ENCODE assay signal across 8 cellular contexts in genomic region chr11:35182317-35182939, GRCh38. TPM values are rescaled to one million over a fixed set of nuclear protein-coding genes. Genes with fewer than 3 reads are reported as not detected.
DNase-seq lines count a peak whose midpoint lies in the region; ATAC-seq, FAIRE-seq and TF ChIP-seq lines count a peak whose summit lies in the region.

No MANE protein-coding gene starts in this region.

- no peak overlapping the region for H3K9ac ChIP-seq in GM12878 (ENCODE audit: control insufficient read depth, insufficient read depth, low read length)

- no peak overlapping the region for H3K4me3 ChIP-seq in GM12878

- TF ChIP-seq EP300 in GM12878 (IDR thresholded peaks at IDR 0.05; ENCODE audit: borderline replicate concordance in 1 of 2, control insufficient read depth in 1 of 2, low read depth in 2 of 2, low read length in 2 of 2), result no peak

- H3K27me3 ChIP-seq in GM12878 (replicated peaks in 1 of 2; ENCODE audit: control insufficient read depth in 2 of 2, insufficient read depth in 2 of 2, low read length in 1 of 2), result no peaks in the 10 kb centered on the region

- H4K20me1 ChIP-seq in GM12878 (ENCODE audit: control insufficient read depth, insufficient read depth), result no peaks in the 10 kb centered on the region

- no peaks in the 10 kb centered on the region for H3K9me3 ChIP-seq in GM12878 (replicated peaks; ENCODE audit: control insufficient read depth, insufficient read depth, low read length)

- peak; percentile 35 for DNase-seq in GM10248 (ENCODE audit: extremely low spot score)
- peak; percentile 52 for DNase-seq in GM12878 (ENCODE audit: low read depth, low spot score)
- DNase-seq in amniotic stem cell (lab: John Stamatoyannopoulos, UW), result no peak
- no peak for DNase-seq in left ventricle myocardium superior
- no peak for DNase-seq in SW480 (ENCODE audit: low spot score)
- DNase-seq in H54 (ENCODE audit: insufficient read length, low spot score), result no peak

- SMC1A ChIA-PET in GM12878 (lab: Charles Lee; ENCODE audit: uncharacterized antibody, unreplicated experiment), result interaction anchor here (0.8 to 19.2 kb wide), 15 partner anchors 10 to 175 kb away, joined by 3 to 260 read pairs (median 5); no protein-coding TSS in a partner anchor

- peaks cover 8 to 14% of the 10 kb centered on the region in 2 experiments; a peak in 3 of 4 replicates for H3K36me3 ChIP-seq in GM12878 (ENCODE audit: control insufficient read depth in 2 of 2, insufficient read depth in 2 of 2, low read length in 1 of 2)

- in situ Hi-C loops in GM12878 (cut with MboI), result no loop called here

- peak overlapping the region; percentile 45; the same call in 1 of the 2 replicates for H2AFZ ChIP-seq in GM12878 (ENCODE audit: control insufficient read depth, low read depth, low read length)

- POLR2A ChIA-PET in GM10248 (lab: Yijun Ruan, JAX) (no interaction called here), GM12878 (lab: Charles Lee) (interaction anchor here (0.6 to 2.3 kb wide), 5 partner anchors 10 to 151 kb away, joined by 3 to 9 read pairs (median 4); no protein-coding TSS in a partner anchor)

- BruUV-seq in GM12878 (replicated peaks; lab: Mats Ljungman, UMichigan), result no TSS peak

- H3K79me2 ChIP-seq in GM12878 (ENCODE audit: control insufficient read depth, insufficient read depth, low read length), result no peaks in the 10 kb centered on the region; the same call in 1 of the 2 replicates

- CTCF ChIA-PET in GM10248 (lab: Yijun Ruan, JAX), result interaction anchor here (0.8 to 11.6 kb wide), 7 partner anchors 8 to 182 kb away, joined by 3 to 102 read pairs (median 4); no protein-coding TSS in a partner anchor
- CTCF ChIA-PET in GM12878 (lab: Yijun Ruan, JAX), result interaction anchor here (0.6 to 3.9 kb wide), 13 partner anchors 10 to 178 kb away, joined by 3 to 18 read pairs (median 4); no protein-coding TSS in a partner anchor

- WGBS in GM12878 (ENCODE audit: insufficient coverage, insufficient replicate concordance, low lambda C conversion rate, missing lambda C conversion rate), result 10% methylated on average over 6 of the region's 6 CpGs

- ATAC-seq in GM19397 (IDR thresholded peaks at IDR 0.05; ENCODE audit: unreplicated experiment) (peak; percentile 77), HG03066 (IDR thresholded peaks at IDR 0.05; ENCODE audit: low read depth, unreplicated experiment) (peak; percentile 87), GM12878 (peak; percentile 93), left ventricle myocardium superior (no peak)

- TF ChIP-seq CTCF in GM10248 (IDR thresholded peaks at IDR 0.05; ENCODE audit: control extremely low read depth, extremely low read depth, low read depth, missing control alignments), result no peak
- TF ChIP-seq CTCF in GM12878 (IDR thresholded peaks at IDR 0.05 in 2 of 3, conservative IDR thresholded peaks at IDR 0.05 in 1 of 3; ENCODE audit: control insufficient read depth in 2 of 3, extremely low read depth in 1 of 3, insufficient read depth in 1 of 3, low read depth in 3 of 3, low read length in 3 of 3), result no peak

- RAD21 ChIA-PET in GM12878 (lab: Charles Lee; ENCODE audit: unreplicated experiment), result interaction anchor here (0.6 to 6.8 kb wide), 18 partner anchors 8 to 256 kb away, joined by 3 to 56 read pairs (median 4); no protein-coding TSS in a partner anchor

- FAIRE-seq in GM12878 (lab: Jason Lieb, UNC), result peak; percentile 92
- FAIRE-seq in H54 (lab: Jason Lieb, UNC), result no peak

- H3K4me1 ChIP-seq in GM12878 (ENCODE audit: control insufficient read depth, insufficient read depth, low read length), result peaks cover 19% of the 10 kb centered on the region

- no peak for TF ChIP-seq POLR2A in GM12878 (IDR thresholded peaks at IDR 0.05; ENCODE audit: low read depth, low read length)
- no peak for TF ChIP-seq POLR2A in H54 (IDR thresholded peaks at IDR 0.05; ENCODE audit: low read depth, low read length)

- peak overlapping the region; percentile 51 for H3K27ac ChIP-seq in GM12878 (ENCODE audit: control insufficient read depth, insufficient read depth)

- no peak for TF ChIP-seq RAD21 in GM12878 (IDR thresholded peaks at IDR 0.05; ENCODE audit: insufficient read depth, low read depth, low read length)

- intact Hi-C loops in GM12878 (cut with micrococcal nuclease; ENCODE audit: unreplicated experiment) (no loop called here), left ventricle myocardium superior (cut with micrococcal nuclease) (no loop called here)

- H3K4me2 ChIP-seq in GM12878 (ENCODE audit: control insufficient read depth, insufficient read depth), result peak overlapping the region; percentile 71

TF ChIP-seq in GM12878, 131 proteins besides CTCF, POLR2A, EP300 and RAD21 (continues in another document):
- peak; percentile 48 to 69; a peak in 3 of 4 replicates for TF ChIP-seq IKZF2 (IDR thresholded peaks at IDR 0.05)
- 0 out of 2 replicates have a peak, but pooled peaks have one; percentile 46 for TF ChIP-seq NFIC (IDR thresholded peaks at IDR 0.05; ENCODE audit: low read depth, low read length)
- TF ChIP-seq SMAD1 (IDR thresholded peaks at IDR 0.05; ENCODE audit: low read depth, partially characterized antibody), result no peak
- peak; percentile 54; the same call in 1 of the 2 replicates for TF ChIP-seq NBN (IDR thresholded peaks at IDR 0.05)
- 0 out of 2 replicates have a peak, but pooled peaks have one; percentile 39 for TF ChIP-seq CBX5 (IDR thresholded peaks at IDR 0.05; ENCODE audit: low read depth)
- 0 out of 2 replicates have a peak, but pooled peaks have one; percentile 20 for TF ChIP-seq POLR2AphosphoS5 (IDR thresholded peaks at IDR 0.05; ENCODE audit: low read length)
- TF ChIP-seq NKRF (conservative IDR thresholded peaks at IDR 0.05), result no peak
- TF ChIP-seq MLLT1 (IDR thresholded peaks at IDR 0.05), result peak; percentile 62
- peak; percentile 83 for TF ChIP-seq SPI1 (IDR thresholded peaks at IDR 0.05; ENCODE audit: borderline replicate concordance, insufficient read depth, low read depth, low read length)
- TF ChIP-seq POU2F2 (IDR thresholded peaks at IDR 0.05; ENCODE audit: borderline replicate concordance, low read depth, low read length), result no peak
- TF ChIP-seq PML (IDR thresholded peaks at IDR 0.05; ENCODE audit: low read length), result 0 out of 2 replicates have a peak, but pooled peaks have one; percentile 28
- peak; percentile 84 for TF ChIP-seq MTA2 (IDR thresholded peaks at IDR 0.05; ENCODE audit: low read depth)

RNA-seq across cellular contexts. Expression of gene CD44, which starts 43.5 kb away (rescaled TPM):
- total RNA-seq in GM12878 (2013; cell fraction: nucleolus; rRNA removed), result 514 and 528 TPM in 2 replicates
- total RNA-seq in GM12878 (2014; rRNA removed) (92.1 and 101 TPM in 2 replicates), GM12878 (2014; rRNA removed; fragmentation: Illumina TruSeq; extraction: Trizol) (133 and 148 TPM in 2 replicates), GM12878 (2021) (293 and 295 TPM in 2 replicates), left ventricle myocardium superior (19.6 TPM)
- polyA plus RNA-seq in GM12878 (2011; ENCODE audit: low read depth), result 121 TPM
- polyA plus RNA-seq in GM12878 (2011; rRNA removed) (190 and 193 TPM in 2 replicates), GM12878 (2014; fragmentation: Illumina TruSeq; extraction: Trizol) (264 and 295 TPM in 2 replicates), GM12878 (2014; fragmentation: Nextera tagmentation; extraction: Ambion mirVana) (10 to 100 TPM; 57.1 to 65.3 TPM), GM12878 (2014; rRNA removed) (188 and 201 TPM in 2 replicates), GM12878 (2016; fragmentation: Nextera tagmentation; extraction: Ambion mirVana) (100 to 1,000 TPM in 1 of 2 experiments, 10 to 100 TPM in 1; 95.6 to 108 TPM)
- polyA plus RNA-seq in GM12878 (2011; cell fraction: cytosol; rRNA removed), result 279 and 303 TPM in 2 replicates
- 148 and 190 TPM in 2 replicates for polyA plus RNA-seq in GM12878 (2011; cell fraction: nucleus; rRNA removed)
- polyA plus RNA-seq in GM12878 (2012), result 190 and 271 TPM in 2 replicates
- polyA minus RNA-seq in GM12878 (2011; rRNA and poly(A)+ RNA removed), result 318 and 386 TPM in 2 replicates
- polyA minus RNA-seq in GM12878 (2011; cell fraction: cytosol; rRNA and poly(A)+ RNA removed), result 126 and 137 TPM in 2 replicates
- 179 and 299 TPM in 2 replicates for polyA minus RNA-seq in GM12878 (2011; cell fraction: nucleus; rRNA and poly(A)+ RNA removed)

Comparison
In these comparisons a context has a peak if more than half of its experiments do, and no peak if none do; other contexts are left out.
1. DNase-seq: peak in GM10248 (single experiment) and GM12878 (single experiment); none in amniotic stem cell (single experiment), left ventricle myocardium superior (single experiment), SW480 (single experiment) and H54 (single experiment).